In the genomic region with DNA sequence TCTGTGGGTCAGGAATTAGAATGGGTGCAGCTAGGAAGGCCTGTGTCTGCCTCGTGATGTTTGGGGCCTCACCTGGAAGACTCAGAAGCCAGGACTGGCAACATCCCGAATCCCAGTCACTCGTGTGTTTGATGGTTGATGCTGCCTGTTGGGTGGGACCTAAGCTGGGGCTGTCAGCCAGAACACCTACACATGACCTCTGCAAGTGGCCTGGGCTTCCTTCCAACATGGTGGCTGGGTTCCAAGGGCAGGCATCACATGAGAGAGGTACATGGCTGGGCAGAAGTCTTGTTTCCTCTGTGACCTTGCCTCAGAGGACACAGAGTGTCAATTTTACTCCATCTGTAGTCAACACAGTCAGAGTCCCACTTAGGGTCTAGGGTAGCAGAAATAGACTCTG, we compare ENCODE assay signal across 1 cellular context.
TF ChIP-seq lines count a peak whose summit lies in the region.

No MANE protein-coding gene starts in this region.

TF ChIP-seq in H1, 55 proteins besides CTCF, POLR2A, EP300 and RAD21 (continued from another document):
- TF ChIP-seq, protein P1, sequence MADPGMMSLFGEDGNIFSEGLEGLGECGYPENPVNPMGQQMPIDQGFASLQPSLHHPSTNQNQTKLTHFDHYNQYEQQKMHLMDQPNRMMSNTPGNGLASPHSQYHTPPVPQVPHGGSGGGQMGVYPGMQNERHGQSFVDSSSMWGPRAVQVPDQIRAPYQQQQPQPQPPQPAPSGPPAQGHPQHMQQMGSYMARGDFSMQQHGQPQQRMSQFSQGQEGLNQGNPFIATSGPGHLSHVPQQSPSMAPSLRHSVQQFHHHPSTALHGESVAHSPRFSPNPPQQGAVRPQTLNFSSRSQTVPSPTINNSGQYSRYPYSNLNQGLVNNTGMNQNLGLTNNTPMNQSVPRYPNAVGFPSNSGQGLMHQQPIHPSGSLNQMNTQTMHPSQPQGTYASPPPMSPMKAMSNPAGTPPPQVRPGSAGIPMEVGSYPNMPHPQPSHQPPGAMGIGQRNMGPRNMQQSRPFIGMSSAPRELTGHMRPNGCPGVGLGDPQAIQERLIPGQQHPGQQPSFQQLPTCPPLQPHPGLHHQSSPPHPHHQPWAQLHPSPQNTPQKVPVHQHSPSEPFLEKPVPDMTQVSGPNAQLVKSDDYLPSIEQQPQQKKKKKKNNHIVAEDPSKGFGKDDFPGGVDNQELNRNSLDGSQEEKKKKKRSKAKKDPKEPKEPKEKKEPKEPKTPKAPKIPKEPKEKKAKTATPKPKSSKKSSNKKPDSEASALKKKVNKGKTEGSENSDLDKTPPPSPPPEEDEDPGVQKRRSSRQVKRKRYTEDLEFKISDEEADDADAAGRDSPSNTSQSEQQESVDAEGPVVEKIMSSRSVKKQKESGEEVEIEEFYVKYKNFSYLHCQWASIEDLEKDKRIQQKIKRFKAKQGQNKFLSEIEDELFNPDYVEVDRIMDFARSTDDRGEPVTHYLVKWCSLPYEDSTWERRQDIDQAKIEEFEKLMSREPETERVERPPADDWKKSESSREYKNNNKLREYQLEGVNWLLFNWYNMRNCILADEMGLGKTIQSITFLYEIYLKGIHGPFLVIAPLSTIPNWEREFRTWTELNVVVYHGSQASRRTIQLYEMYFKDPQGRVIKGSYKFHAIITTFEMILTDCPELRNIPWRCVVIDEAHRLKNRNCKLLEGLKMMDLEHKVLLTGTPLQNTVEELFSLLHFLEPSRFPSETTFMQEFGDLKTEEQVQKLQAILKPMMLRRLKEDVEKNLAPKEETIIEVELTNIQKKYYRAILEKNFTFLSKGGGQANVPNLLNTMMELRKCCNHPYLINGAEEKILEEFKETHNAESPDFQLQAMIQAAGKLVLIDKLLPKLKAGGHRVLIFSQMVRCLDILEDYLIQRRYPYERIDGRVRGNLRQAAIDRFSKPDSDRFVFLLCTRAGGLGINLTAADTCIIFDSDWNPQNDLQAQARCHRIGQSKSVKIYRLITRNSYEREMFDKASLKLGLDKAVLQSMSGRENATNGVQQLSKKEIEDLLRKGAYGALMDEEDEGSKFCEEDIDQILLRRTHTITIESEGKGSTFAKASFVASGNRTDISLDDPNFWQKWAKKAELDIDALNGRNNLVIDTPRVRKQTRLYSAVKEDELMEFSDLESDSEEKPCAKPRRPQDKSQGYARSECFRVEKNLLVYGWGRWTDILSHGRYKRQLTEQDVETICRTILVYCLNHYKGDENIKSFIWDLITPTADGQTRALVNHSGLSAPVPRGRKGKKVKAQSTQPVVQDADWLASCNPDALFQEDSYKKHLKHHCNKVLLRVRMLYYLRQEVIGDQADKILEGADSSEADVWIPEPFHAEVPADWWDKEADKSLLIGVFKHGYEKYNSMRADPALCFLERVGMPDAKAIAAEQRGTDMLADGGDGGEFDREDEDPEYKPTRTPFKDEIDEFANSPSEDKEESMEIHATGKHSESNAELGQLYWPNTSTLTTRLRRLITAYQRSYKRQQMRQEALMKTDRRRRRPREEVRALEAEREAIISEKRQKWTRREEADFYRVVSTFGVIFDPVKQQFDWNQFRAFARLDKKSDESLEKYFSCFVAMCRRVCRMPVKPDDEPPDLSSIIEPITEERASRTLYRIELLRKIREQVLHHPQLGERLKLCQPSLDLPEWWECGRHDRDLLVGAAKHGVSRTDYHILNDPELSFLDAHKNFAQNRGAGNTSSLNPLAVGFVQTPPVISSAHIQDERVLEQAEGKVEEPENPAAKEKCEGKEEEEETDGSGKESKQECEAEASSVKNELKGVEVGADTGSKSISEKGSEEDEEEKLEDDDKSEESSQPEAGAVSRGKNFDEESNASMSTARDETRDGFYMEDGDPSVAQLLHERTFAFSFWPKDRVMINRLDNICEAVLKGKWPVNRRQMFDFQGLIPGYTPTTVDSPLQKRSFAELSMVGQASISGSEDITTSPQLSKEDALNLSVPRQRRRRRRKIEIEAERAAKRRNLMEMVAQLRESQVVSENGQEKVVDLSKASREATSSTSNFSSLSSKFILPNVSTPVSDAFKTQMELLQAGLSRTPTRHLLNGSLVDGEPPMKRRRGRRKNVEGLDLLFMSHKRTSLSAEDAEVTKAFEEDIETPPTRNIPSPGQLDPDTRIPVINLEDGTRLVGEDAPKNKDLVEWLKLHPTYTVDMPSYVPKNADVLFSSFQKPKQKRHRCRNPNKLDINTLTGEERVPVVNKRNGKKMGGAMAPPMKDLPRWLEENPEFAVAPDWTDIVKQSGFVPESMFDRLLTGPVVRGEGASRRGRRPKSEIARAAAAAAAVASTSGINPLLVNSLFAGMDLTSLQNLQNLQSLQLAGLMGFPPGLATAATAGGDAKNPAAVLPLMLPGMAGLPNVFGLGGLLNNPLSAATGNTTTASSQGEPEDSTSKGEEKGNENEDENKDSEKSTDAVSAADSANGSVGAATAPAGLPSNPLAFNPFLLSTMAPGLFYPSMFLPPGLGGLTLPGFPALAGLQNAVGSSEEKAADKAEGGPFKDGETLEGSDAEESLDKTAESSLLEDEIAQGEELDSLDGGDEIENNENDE (IDR thresholded peaks at IDR 0.05; ENCODE audit: insufficient replicate concordance, low read length) = no peak
- TF ChIP-seq KDM5A (IDR thresholded peaks at IDR 0.05; ENCODE audit: low read length) = no peak
- TF ChIP-seq, protein P2, sequence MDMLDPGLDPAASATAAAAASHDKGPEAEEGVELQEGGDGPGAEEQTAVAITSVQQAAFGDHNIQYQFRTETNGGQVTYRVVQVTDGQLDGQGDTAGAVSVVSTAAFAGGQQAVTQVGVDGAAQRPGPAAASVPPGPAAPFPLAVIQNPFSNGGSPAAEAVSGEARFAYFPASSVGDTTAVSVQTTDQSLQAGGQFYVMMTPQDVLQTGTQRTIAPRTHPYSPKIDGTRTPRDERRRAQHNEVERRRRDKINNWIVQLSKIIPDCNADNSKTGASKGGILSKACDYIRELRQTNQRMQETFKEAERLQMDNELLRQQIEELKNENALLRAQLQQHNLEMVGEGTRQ (IDR thresholded peaks at IDR 0.05; ENCODE audit: low read length) = no peak
- TF ChIP-seq RNF2 (IDR thresholded peaks at IDR 0.05; ENCODE audit: borderline replicate concordance, low read depth, low read length, missing control alignments, poor library complexity, severe bottlenecking) = no peak
- TF ChIP-seq MAFK (IDR thresholded peaks at IDR 0.05; ENCODE audit: low read depth, low read length) = no peak
- no peak for TF ChIP-seq TBP (IDR thresholded peaks at IDR 0.05; ENCODE audit: low read depth, low read length)
- TF ChIP-seq SP2 (IDR thresholded peaks at IDR 0.05; ENCODE audit: low read length) = no peak
- TF ChIP-seq HDAC2 (IDR thresholded peaks at IDR 0.05; ENCODE audit: borderline replicate concordance in 1 of 2, low read depth in 2 of 2, low read length in 2 of 2) = no peak
- TF ChIP-seq CEBPB (IDR thresholded peaks at IDR 0.05; ENCODE audit: low read depth, low read length) = no peak
- no peak for TF ChIP-seq KDM1A (IDR thresholded peaks at IDR 0.05; ENCODE audit: borderline replicate concordance, low read length)
- no peak for TF ChIP-seq PHF8 (conservative IDR thresholded peaks at IDR 0.05; ENCODE audit: low read depth, low read length)
- no peak for TF ChIP-seq SUZ12 (IDR thresholded peaks at IDR 0.05; ENCODE audit: low read length)
- TF ChIP-seq SIN3A (conservative IDR thresholded peaks at IDR 0.05 in 1 of 2, IDR thresholded peaks at IDR 0.05 in 1 of 2; ENCODE audit: low read depth in 1 of 2, low read length in 2 of 2) = no peak
- TF ChIP-seq BACH1 (IDR thresholded peaks at IDR 0.05; ENCODE audit: low read length) = no peak
- no peak for TF ChIP-seq TAF7 (optimal IDR thresholded peaks at IDR 0.05; ENCODE audit: borderline replicate concordance, low read depth, low read length)
TF ChIP-seq in H1: peak in this region for 0.
